ENCODE assay signal across 9 cellular contexts in the genomic region with DNA sequence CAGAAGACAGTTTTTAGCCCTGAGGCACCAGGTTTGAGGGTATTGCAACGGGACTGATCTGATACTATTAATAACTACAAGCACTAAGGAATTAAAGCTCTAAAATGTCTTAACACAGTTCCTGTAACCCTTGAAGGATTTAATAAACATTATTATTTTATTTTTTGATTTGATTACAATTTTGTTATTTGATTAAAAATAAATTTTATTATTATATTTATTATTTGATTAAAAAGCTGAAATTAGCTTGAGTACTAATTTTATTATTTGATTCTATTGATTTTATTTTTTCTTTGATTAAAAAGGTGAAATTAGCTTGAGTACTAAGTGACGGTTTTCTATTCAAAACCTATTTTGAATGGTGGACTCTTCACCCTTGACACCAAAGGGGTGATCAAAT.
"Had no signal": no experiment of that assay in that cellular context is flagged by ENCODE, and none has a peak within 500 bp of the region (broad histone marks: within the 10 kb centered on the region; RNA-seq: fewer than 3 reads in every experiment).

No MANE protein-coding gene starts in this region.

- H3K9me3 ChIP-seq: HAP-1 had no signal

- H3K27ac ChIP-seq: GM23248 had no signal

- H3K4me3 Mint-ChIP-seq: HFFc6 had no signal

- H2AFZ ChIP-seq: GM23248 had no signal

- H3K27ac Mint-ChIP-seq: HFFc6 had no signal

- DNase-seq: GM23248, GOT3, H7, HFFc6, IMR-90 had no signal

- FAIRE-seq: HTR-8/SVneo, K562 had no signal

- H3K4me3 ChIP-seq: GM23248, HAP-1, K562 had no signal

- H3K9ac ChIP-seq: GM23248 had no signal

- H3K36me3 ChIP-seq: HAP-1 had no signal

- ATAC-seq: HCT116, K562 had no signal
